In genomic region chr2:206642075-206643025, GRCh38 we compare ENCODE assay signal across 8 cellular contexts. TPM values are rescaled to one million over a fixed set of nuclear protein-coding genes. Genes with fewer than 3 reads are reported as not detected.
A peak's percentile ranks its signal among the peaks of the same experiment; 100 is the strongest.
DNase-seq lines count a peak whose midpoint lies in the region; ATAC-seq, FAIRE-seq and TF ChIP-seq lines count a peak whose summit lies in the region.

FAM237A (plus strand) TSS chr2:206642487; CDS start chr2:206644237, 1,750 bp downstream.

- ATAC-seq in pancreas (peak in 3 of 4 donors; percentile 76 to 90 (median 87)), T-helper 17 cell (no peak)

- no peaks in the 10 kb centered on the region for H3K4me1 ChIP-seq in pancreas

- peaks cover 16% of the 10 kb centered on the region for H3K27me3 Mint-ChIP-seq in T-helper 17 cell

- H3K4me3 ChIP-seq in fibroblast of pulmonary artery (replicated peaks; ENCODE audit: low read depth, low read length) (no peak within 1 kb of the TSS), pancreas (peak within 1 kb of the TSS in 1 of 4 donors; percentile 22)

- H3K9me3 ChIP-seq in pancreas (no peaks in the 10 kb centered on the region), T-helper 17 cell (ENCODE audit: control insufficient read depth, low read length, poor library complexity, severe bottlenecking) (no peaks in the 10 kb centered on the region)

- no peak within 1 kb of the TSS for H3K4me3 Mint-ChIP-seq in T-helper 17 cell

- DNase-seq in stimulated activated CD4-positive, alpha-beta T cell treated with anti-CD3 and anti-CD28 coated beads, Interleukin-15, amount 100 ng/mL, for 24 hours = peak; percentile 27
- DNase-seq in stimulated activated CD4-positive, alpha-beta T cell treated with anti-CD3 and anti-CD28 coated beads, Interleukin-12 subunit alpha, Interleukin-12 subunit beta, amount 100 ng/mL, for 4 hours = no peak
- peak; percentile 22 for DNase-seq in SK-N-DZ (ENCODE audit: low spot score)
- peak; percentile 80 for DNase-seq in fibroblast of pulmonary artery (ENCODE audit: low read depth)
- peak; percentile 18 to 62 (median 36) for DNase-seq in pancreas
- no peak for DNase-seq in T-helper 17 cell
- DNase-seq in ureter (ENCODE audit: low spot score) = no peak
- no peak for DNase-seq in NCI-H2196 treated with DMSO at 0.1 percent for 48 hours (lab: John Stamatoyannopoulos, UW; ENCODE audit: unreplicated experiment)

- H3K27me3 ChIP-seq in pancreas = peaks cover 0 to 6% (median 2%) of the 10 kb centered on the region in 4 donors

- no peak for FAIRE-seq in pancreas (lab: Jason Lieb, UNC)

- no peaks in the 10 kb centered on the region for H3K4me1 Mint-ChIP-seq in T-helper 17 cell

- 3 to 5% methylated on average over 56 of the region's 56 CpGs for WGBS in pancreas, 2 donors

- intact Hi-C loops in pancreas (cut with DNase I) = no loop called here

- TF ChIP-seq CTCF in fibroblast of pulmonary artery (IDR thresholded peaks at IDR 0.05; ENCODE audit: low read length, missing control alignments) (no peak), pancreas (IDR thresholded peaks at IDR 0.05) (no peak)

- H3K27ac ChIP-seq in pancreas = no peak within 1 kb of the TSS

- peaks cover 2% of the 10 kb centered on the region for H3K36me3 Mint-ChIP-seq in T-helper 17 cell (ENCODE audit: low read depth)

- no peak within 1 kb of the TSS for H3K27ac Mint-ChIP-seq in T-helper 17 cell

- H3K36me3 ChIP-seq in pancreas = no peaks in the 10 kb centered on the region

RNA-seq across cellular contexts. Expression of gene FAM237A, which starts in this region (rescaled TPM):
- not detected in 2 replicates for polyA plus RNA-seq in SK-N-DZ (2014; cell fraction: cytosol; rRNA removed)
- not detected in 2 replicates for polyA plus RNA-seq in SK-N-DZ (2014; cell fraction: nucleus; rRNA removed)
- not detected for total RNA-seq in pancreas
- not detected for polyA plus RNA-seq in pancreas
- total RNA-seq in T-helper 17 cell = not detected
- not detected for total RNA-seq in ureter

Comparison
In these comparisons a context has a peak if more than half of its experiments do, and no peak if none do; other contexts are left out.
1. DNase-seq: peak in stimulated activated CD4-positive, alpha-beta T cell treated with anti-CD3 and anti-CD28 coated beads, Interleukin-15, amount 100 ng/mL, for 24 hours (single experiment), SK-N-DZ (single experiment) and fibroblast of pulmonary artery (single experiment); none in stimulated activated CD4-positive, alpha-beta T cell treated with anti-CD3 and anti-CD28 coated beads, Interleukin-12 subunit alpha, Interleukin-12 subunit beta, amount 100 ng/mL, for 4 hours (single experiment), T-helper 17 cell (0 of 3), ureter (single experiment) and NCI-H2196 treated with DMSO at 0.1 percent for 48 hours (single experiment).
2. Peak in DNase-seq and ATAC-seq in pancreas; RNA of the gene not detected or under 1 TPM.